ENCODE assay signal across 2 cellular contexts in genomic region chr7:77306231-77307067, GRCh38.
TF ChIP-seq lines count a peak whose summit lies in the region.

No MANE protein-coding gene starts in this region.

TF ChIP-seq in GM23338, 12 proteins besides CTCF, POLR2A, EP300 and RAD21:
- TF ChIP-seq JUNB (IDR thresholded peaks at IDR 0.05; ENCODE audit: unreplicated experiment): no peak
- TF ChIP-seq ZNF331 (CRISPR knock-in tag; IDR thresholded peaks at IDR 0.05; ENCODE audit: low read depth): no peak
- TF ChIP-seq POLR2AphosphoS5 (IDR thresholded peaks at IDR 0.05; ENCODE audit: low read depth): no peak
- no peak for TF ChIP-seq ETS1 (IDR thresholded peaks at IDR 0.05)
- no peak for TF ChIP-seq EZH2 (IDR thresholded peaks at IDR 0.05; ENCODE audit: low read depth, unreplicated experiment)
- no peak for TF ChIP-seq ZNF114 (CRISPR knock-in tag; IDR thresholded peaks at IDR 0.05)
- no peak for TF ChIP-seq CREB1 (CRISPR knock-in tag; IDR thresholded peaks at IDR 0.05; ENCODE audit: low read depth)
- TF ChIP-seq EZH2phosphoT487 (IDR thresholded peaks at IDR 0.05; ENCODE audit: unreplicated experiment): no peak
- TF ChIP-seq REST (IDR thresholded peaks at IDR 0.05; ENCODE audit: unreplicated experiment): no peak
- no peak for TF ChIP-seq ZNF462 (CRISPR knock-in tag; IDR thresholded peaks at IDR 0.05)
- TF ChIP-seq STAT1 (IDR thresholded peaks at IDR 0.05; ENCODE audit: unreplicated experiment): no peak

TF ChIP-seq in H1, 55 proteins besides CTCF, POLR2A, EP300 and RAD21:
- no peak for TF ChIP-seq CEBPB (IDR thresholded peaks at IDR 0.05; ENCODE audit: low read depth, low read length)
- no peak for TF ChIP-seq RBBP5 (IDR thresholded peaks at IDR 0.05; ENCODE audit: borderline replicate concordance, low read depth, low read length)
- TF ChIP-seq JUND (IDR thresholded peaks at IDR 0.05; ENCODE audit: low read length): no peak
- TF ChIP-seq YY1 (IDR thresholded peaks at IDR 0.05; ENCODE audit: low read depth, low read length): no peak
- TF ChIP-seq PHF8 (conservative IDR thresholded peaks at IDR 0.05; ENCODE audit: low read depth, low read length): no peak
- TF ChIP-seq RNF2 (IDR thresholded peaks at IDR 0.05; ENCODE audit: borderline replicate concordance, low read depth, low read length, missing control alignments, poor library complexity, severe bottlenecking): no peak
- TF ChIP-seq KDM5A (IDR thresholded peaks at IDR 0.05; ENCODE audit: low read length): no peak
- TF ChIP-seq E2F6 (IDR thresholded peaks at IDR 0.05): no peak
- TF ChIP-seq SP4 (IDR thresholded peaks at IDR 0.05; ENCODE audit: low read length): no peak
- no peak for TF ChIP-seq SIRT6 (IDR thresholded peaks at IDR 0.05; ENCODE audit: low read length)
- TF ChIP-seq POU5F1 (IDR thresholded peaks at IDR 0.05; ENCODE audit: low read depth, low read length): no peak
